26 cellular contexts compared by ENCODE assay signal in genomic region chr16:31810863-31811262, GRCh38.
"Had no signal": no experiment of that assay in that cellular context is flagged by ENCODE, and none has a peak within 500 bp of the region (broad histone marks: within the 10 kb centered on the region; RNA-seq: fewer than 3 reads in every experiment).

No MANE protein-coding gene starts in this region.

- H3K4me3 ChIP-seq: stomach, suprapubic skin, testis, thoracic aorta, thyroid gland, tibial artery, tibial nerve, transverse colon, upper lobe of left lung, upper lobe of right lung, uterus, vagina had no signal

- FAIRE-seq: urothelium cell line had no signal

- H3K9me3 ChIP-seq: suprapubic skin, testis, thoracic aorta, thyroid gland, tibial artery, transverse colon, upper lobe of left lung, upper lobe of right lung, uterus, vagina had no signal

- H3K36me3 ChIP-seq: stomach, suprapubic skin, thoracic aorta, thyroid gland, tibial artery, tibial nerve, transverse colon, upper lobe of left lung, upper lobe of right lung, uterus, vagina had no signal

- H3K4me1 ChIP-seq: stomach, suprapubic skin, testis, thyroid gland, tibial artery, tibial nerve, transverse colon, upper lobe of left lung, upper lobe of right lung, uterus, vagina had no signal

- H3K27me3 ChIP-seq: stomach, suprapubic skin, testis, thyroid gland, tibial artery, tibial nerve, transverse colon, upper lobe of left lung, upper lobe of right lung, uterus, vagina had no signal

- H3K27ac ChIP-seq: stomach, suprapubic skin, testis, thoracic aorta, thyroid gland, tibial artery, tibial nerve, transverse colon, upper lobe of left lung, upper lobe of right lung, uterus, vagina had no signal

- ATAC-seq: stimulated activated effector memory CD8-positive, alpha-beta T cell treated with anti-CD3 and anti-CD28 coated beads, Interleukin-12 subunit alpha, Interleukin-12 subunit beta, amount 100 ng/mL, for 72 hours; stimulated activated memory B cell treated with anti-CD40 and anti-IgM and Interleukin-4, amounts not matched to agents 10 μg/mL and 1 μg/mL and 100 μg/mL, for 72 hours; stimulated activated naive B cell treated with anti-CD40 and anti-IgM and Interleukin-4, amounts not matched to agents 10 μg/mL and 1 μg/mL and 100 μg/mL, for 72 hours; stimulated activated naive CD8-positive, alpha-beta T cell treated with anti-CD3 and anti-CD28 coated beads, Interleukin-15, amount 100 ng/mL, for 72 hours; stimulated activated naive CD8-positive, alpha-beta T cell treated with anti-CD3 and anti-CD28 coated beads, Interleukin-15, Interleukin-2, amounts not matched to agents 100 U/mL and 50 U/mL, for 24 hours; upper lobe of right lung had no signal

- DNase-seq: stimulated activated CD4-positive, alpha-beta T cell treated with anti-CD3 and anti-CD28 coated beads, Interleukin-2, amount 100 ng/mL, for 48 hours; stimulated activated CD4-positive, alpha-beta T cell treated with anti-CD3 and anti-CD28 coated beads, Interleukin-4, amount 100 ng/mL, for 1 hour; stimulated activated CD4-positive, alpha-beta T cell treated with anti-CD3 and anti-CD28 coated beads, Interleukin-4, amount 100 ng/mL, for 24 hours; stimulated activated CD4-positive, alpha-beta T cell treated with anti-CD3 and anti-CD28 coated beads, Interleukin-4, amount 100 ng/mL, for 4 hours; stimulated activated CD8-positive, alpha-beta memory T cell treated with anti-CD3 and anti-CD28 coated beads, Interleukin-4, amount 100 ng/mL, for 48 hours; stimulated activated naive B cell treated with anti-CD40 and anti-IgM and Interleukin-4, amounts not matched to agents 10 μg/mL and 1 μg/mL and 100 μg/mL, for 72 hours; stimulated activated naive CD4-positive, alpha-beta T cell; stimulated activated naive CD4-positive, alpha-beta T cell treated with Interleukin-2 at 50 U/mL for 16 hours; stimulated activated naive CD8-positive, alpha-beta T cell treated with anti-CD3 and anti-CD28 coated beads, Interleukin-15, amount 100 ng/mL, for 72 hours; stimulated activated naive CD8-positive, alpha-beta T cell treated with anti-CD3 and anti-CD28 coated beads, Interleukin-15, Interleukin-2, amounts not matched to agents 100 U/mL and 50 U/mL, for 24 hours; stomach; substantia nigra; testis; thyroid gland; tibial artery; transverse colon; upper lobe of left lung; upper lobe of right lung; uterus had no signal
